In genomic region chr2:118477111-118477517, GRCh38 we compare ENCODE assay signal across 25 cellular contexts.
A peak's percentile ranks its signal among the peaks of the same experiment; 100 is the strongest.
DNase-seq lines count a peak whose midpoint lies in the region; ATAC-seq and TF ChIP-seq lines count a peak whose summit lies in the region.
"Had no signal": no experiment of that assay in that cellular context is flagged by ENCODE, and none has a peak within 500 bp of the region (broad histone marks: within the 10 kb centered on the region; RNA-seq: fewer than 3 reads in every experiment).

No MANE protein-coding gene starts in this region.

- H3K4me3 Mint-ChIP-seq in endodermal cell, result no peak overlapping the region
- H3K4me3 Mint-ChIP-seq: activated naive CD8-positive, alpha-beta T cell; dendritic cell treated with granulocyte-macrophage colony-stimulating factor and Interleukin-4, amounts not matched to agents 40 ng/mL and 50 ng/mL, for 4 days; naive thymus-derived CD8-positive, alpha-beta T cell had no signal

- TF ChIP-seq CTCF in endodermal cell (conservative IDR thresholded peaks at IDR 0.05), result no peak
- no peak for TF ChIP-seq CTCF in liver (IDR thresholded peaks at IDR 0.05; ENCODE audit: low read depth, low read length, missing input control)
- TF ChIP-seq CTCF in ascending aorta (IDR thresholded peaks at IDR 0.05), result no peak

- H3K36me3 Mint-ChIP-seq in endodermal cell (ENCODE audit: low read depth), result no peaks in the 10 kb centered on the region
- H3K36me3 Mint-ChIP-seq: activated naive CD8-positive, alpha-beta T cell; naive thymus-derived CD8-positive, alpha-beta T cell had no signal

- H3K27me3 ChIP-seq in endodermal cell (ENCODE audit: control insufficient read depth, insufficient read depth, low read length, poor library complexity, severe bottlenecking), result peaks cover 85% of the 10 kb centered on the region
- no peaks in the 10 kb centered on the region for H3K27me3 ChIP-seq in liver (ENCODE audit: control insufficient read depth in 4 of 4, insufficient read depth in 4 of 4, low read length in 3 of 4)
- H3K27me3 ChIP-seq in ascending aorta, result no peaks in the 10 kb centered on the region
- H3K27me3 ChIP-seq: BE2C, right atrium auricular region, vagina had no signal

- ATAC-seq in Right ventricle myocardium superior (ENCODE audit: poor library complexity) (no peak), GM18511 (IDR thresholded peaks at IDR 0.05; ENCODE audit: unreplicated experiment) (no peak)
- ATAC-seq: HCT116; naive thymus-derived CD8-positive, alpha-beta T cell; stimulated activated naive CD8-positive, alpha-beta T cell treated with anti-CD3 and anti-CD28 coated beads, Interleukin-15, Interleukin-2, amounts not matched to agents 100 U/mL and 50 U/mL, for 24 hours had no signal

- WGBS in endodermal cell (ENCODE audit: insufficient coverage in 1 of 2, insufficient read length in 1 of 2), 2 experiments, result 0 to 18% methylated on average over 2 to 7 of the region's 7 CpGs
- WGBS in liver, result 40% methylated on average over 7 of the region's 7 CpGs

- intact Hi-C loops in ascending aorta (cut with DNase I), result no loop called here
- intact Hi-C loops in Right ventricle myocardium superior (cut with DNase I), result no loop called here

- DNase-seq in DMS53 treated with DMSO at 0.1 percent for 48 hours (lab: John Stamatoyannopoulos, UW; ENCODE audit: unreplicated experiment) (peak; percentile 82), NCI-H69 (lab: John Stamatoyannopoulos, UW) (peak; percentile 82), endodermal cell (peak; percentile 63), ascending aorta (ENCODE audit: low spot score in 2 of 2) (no peak), Right ventricle myocardium superior (no peak)
- DNase-seq in activated CD4-positive, alpha-beta T cell treated with anti-CD3 and anti-CD28 coated beads, Interleukin-2, amount 50 U/mL, for 4 hours, result no peak
- DNase-seq: activated CD4-positive, alpha-beta T cell treated with anti-CD3 and anti-CD28 coated beads, Interleukin-2, amount 50 U/mL, for 48 hours; activated CD8-positive, alpha-beta memory T cell treated with anti-CD3 and anti-CD28 coated beads, Interleukin-2, amount 50 U/mL, for 4 hours; aorta; BE2C; DMS79 treated with DMSO at 0.1 percent for 48 hours; kidney glomerular epithelial cell; naive thymus-derived CD8-positive, alpha-beta T cell; NCI-H1417; NCI-H2081 treated with DMSO at 0.1 percent for 48 hours; stimulated activated naive CD8-positive, alpha-beta T cell treated with anti-CD3 and anti-CD28 coated beads, Interleukin-15, Interleukin-2, amounts not matched to agents 100 U/mL and 50 U/mL, for 24 hours had no signal

- peaks cover 84% of the 10 kb centered on the region for H3K27me3 Mint-ChIP-seq in endodermal cell (ENCODE audit: insufficient read depth)
- H3K27me3 Mint-ChIP-seq: dendritic cell treated with granulocyte-macrophage colony-stimulating factor and Interleukin-4, amounts not matched to agents 40 ng/mL and 50 ng/mL, for 4 days had no signal

- H3K4me1 Mint-ChIP-seq in endodermal cell, result peaks cover 33% of the 10 kb centered on the region
- H3K4me1 Mint-ChIP-seq: naive thymus-derived CD8-positive, alpha-beta T cell had no signal

- no peaks in the 10 kb centered on the region for H3K9me3 Mint-ChIP-seq in endodermal cell
- H3K9me3 Mint-ChIP-seq: activated T-helper 2 cell treated with anti-CD3 and anti-CD28 coated beads, Interferon-gamma antibody, Interleukin-2, Interleukin-4, amounts not matched to agents 10 μg/mL and 5 μg/mL and 100 μg/mL, durations not matched to agents 14 hours and 24 hours and 36 hours; dendritic cell treated with granulocyte-macrophage colony-stimulating factor and Interleukin-4, amounts not matched to agents 40 ng/mL and 50 ng/mL, for 4 days; naive thymus-derived CD8-positive, alpha-beta T cell had no signal

- H3K27ac Mint-ChIP-seq in endodermal cell, result no peak overlapping the region
- H3K27ac Mint-ChIP-seq: activated naive CD8-positive, alpha-beta T cell; activated T-helper 2 cell treated with anti-CD3 and anti-CD28 coated beads, Interferon-gamma antibody, Interleukin-2, Interleukin-4, amounts not matched to agents 10 μg/mL and 5 μg/mL and 100 μg/mL, durations not matched to agents 14 hours and 24 hours and 36 hours; dendritic cell treated with granulocyte-macrophage colony-stimulating factor and Interleukin-4, amounts not matched to agents 40 ng/mL and 50 ng/mL, for 4 days had no signal

- no peaks in the 10 kb centered on the region for H3K36me3 ChIP-seq in endodermal cell (ENCODE audit: control insufficient read depth, insufficient read depth, low read length)
- H3K36me3 ChIP-seq in liver (ENCODE audit: control insufficient read depth in 4 of 4, insufficient read depth in 3 of 4, low read depth in 1 of 4, low read length in 3 of 4), result no peaks in the 10 kb centered on the region
- no peaks in the 10 kb centered on the region for H3K36me3 ChIP-seq in ascending aorta
- H3K36me3 ChIP-seq: BE2C, right atrium auricular region, thoracic aorta, vagina had no signal

- H3K9me3 ChIP-seq in endodermal cell (ENCODE audit: control insufficient read depth, low read length) (no peaks in the 10 kb centered on the region), liver (ENCODE audit: control insufficient read depth in 4 of 4, low read length in 3 of 4) (no peaks in the 10 kb centered on the region), ascending aorta (no peaks in the 10 kb centered on the region)
- H3K9me3 ChIP-seq: BE2C, right atrium auricular region, thoracic aorta, vagina had no signal

- H3K9ac ChIP-seq in endodermal cell (ENCODE audit: extremely low read depth, low read length, poor library complexity, severe bottlenecking) (no peak overlapping the region), liver (ENCODE audit: low read depth in 1 of 2, low read length in 2 of 2) (no peak overlapping the region)

- TF ChIP-seq RAD21 in liver (IDR thresholded peaks at IDR 0.05), result no peak

- H3K4me1 ChIP-seq in endodermal cell (ENCODE audit: control insufficient read depth, insufficient read depth, low read length) (peaks cover 10% of the 10 kb centered on the region), liver (ENCODE audit: control insufficient read depth in 4 of 4, insufficient read depth in 4 of 4, low read length in 3 of 4) (peaks cover 0 to 6% (median 4%) of the 10 kb centered on the region in 4 donors), ascending aorta (no peaks in the 10 kb centered on the region)
- H3K4me1 ChIP-seq: BE2C, right atrium auricular region, vagina had no signal

- H3K4me3 ChIP-seq in endodermal cell (ENCODE audit: low read length) (no peak overlapping the region), liver (ENCODE audit: low read depth in 1 of 3, low read length in 3 of 3) (no peak overlapping the region), ascending aorta (no peak overlapping the region)
- H3K4me3 ChIP-seq: right atrium auricular region, thoracic aorta, vagina had no signal

- H3K27ac ChIP-seq in endodermal cell (ENCODE audit: low read depth, low read length) (no peak overlapping the region), liver (ENCODE audit: low read depth in 1 of 2, low read length in 2 of 2) (no peak overlapping the region), ascending aorta (no peak overlapping the region)
- H3K27ac ChIP-seq: right atrium auricular region, thoracic aorta, vagina had no signal

TF ChIP-seq in liver, 16 proteins besides CTCF, POLR2A, EP300 and RAD21:
- TF ChIP-seq NR2F2 (IDR thresholded peaks at IDR 0.05) (no peak), RXRA (IDR thresholded peaks at IDR 0.05) (peak in 1 of 2 donors; percentile 35), YY1 (IDR thresholded peaks at IDR 0.05) (no peak), HNF4A (conservative IDR thresholded peaks at IDR 0.05) (peak; percentile 31 to 45), SP1 (IDR thresholded peaks at IDR 0.05) (peak; percentile 23), ZBTB33 (IDR thresholded peaks at IDR 0.05) (no peak)

Comparison
In these comparisons a context has a peak if more than half of its experiments do, and no peak if none do; other contexts are left out.
1. DNase-seq: peak in DMS53 treated with DMSO at 0.1 percent for 48 hours (single experiment), NCI-H69 (single experiment) and endodermal cell (single experiment); none in ascending aorta (0 of 2), activated CD4-positive, alpha-beta T cell treated with anti-CD3 and anti-CD28 coated beads, Interleukin-2, amount 50 U/mL, for 4 hours (0 of 2) and Right ventricle myocardium superior (single experiment).